Comparison of ENCODE assay signal across 19 cellular contexts in genomic region chr18:59616501-59616900, GRCh38.
DNase-seq lines count a peak whose midpoint lies in the region; ATAC-seq and TF ChIP-seq lines count a peak whose summit lies in the region.
"Had no signal": no experiment of that assay in that cellular context is flagged by ENCODE, and none has a peak within 500 bp of the region (broad histone marks: within the 10 kb centered on the region; RNA-seq: fewer than 3 reads in every experiment).

No MANE protein-coding gene starts in this region.

- DNase-seq in Daoy (ENCODE audit: low read depth) (peak; percentile 3), amniotic epithelial cell (ENCODE audit: low read depth) (peak; percentile 47), epithelial cell of esophagus (ENCODE audit: low read depth) (peak; percentile 62), omental fat pad (ENCODE audit: low spot score) (no peak), NCI-H345 treated with DMSO at 0.1 percent for 48 hours (lab: John Stamatoyannopoulos, UW; ENCODE audit: unreplicated experiment) (no peak), NCI-H526 treated with DMSO at 0.1 percent for 48 hours (lab: John Stamatoyannopoulos, UW) (no peak), DMS 273 (lab: John Stamatoyannopoulos, UW; ENCODE audit: unreplicated experiment) (no peak)
- no peak for DNase-seq in activated naive CD4-positive, alpha-beta T cell treated with anti-CD3 and anti-CD28 coated beads for 36 hours
- DNase-seq: CD8-positive, alpha-beta memory T cell; DMS 273 treated with DMSO at 0.1 percent for 48 hours; NCI-H1092; NCI-H1694 treated with DMSO at 0.1 percent for 48 hours; NCI-H2107; NCI-H345; NK-92 treated with Interleukin-12 subunit alpha and Interleukin-12 subunit beta, amount 100 ng/mL, for 24 hours; RPMI8226; SIG-M5 had no signal

- no peaks in the 10 kb centered on the region for H3K36me3 Mint-ChIP-seq in activated naive CD4-positive, alpha-beta T cell treated with anti-CD3 and anti-CD28 coated beads for 36 hours (ENCODE audit: low read depth)
- H3K36me3 Mint-ChIP-seq: CD8-positive, alpha-beta memory T cell had no signal

- ATAC-seq in omental fat pad (ENCODE audit: low FRiP score) = peak; percentile 24
- ATAC-seq: K562 had no signal

- no peaks in the 10 kb centered on the region for H3K9me3 Mint-ChIP-seq in activated naive CD4-positive, alpha-beta T cell treated with anti-CD3 and anti-CD28 coated beads for 36 hours

- CTCF ChIA-PET in activated naive CD4-positive, alpha-beta T cell treated with anti-CD3 and anti-CD28 coated beads for 36 hours (lab: Charles Lee) = no interaction called here

- H3K4me3 Mint-ChIP-seq in activated naive CD4-positive, alpha-beta T cell treated with anti-CD3 and anti-CD28 coated beads for 36 hours = no peak overlapping the region
- H3K4me3 Mint-ChIP-seq: CD8-positive, alpha-beta memory T cell had no signal

- no peaks in the 10 kb centered on the region for H3K4me1 Mint-ChIP-seq in activated naive CD4-positive, alpha-beta T cell treated with anti-CD3 and anti-CD28 coated beads for 36 hours (ENCODE audit: low read depth)
- H3K4me1 Mint-ChIP-seq: CD8-positive, alpha-beta memory T cell had no signal

- TF ChIP-seq CTCF in epithelial cell of esophagus (IDR thresholded peaks at IDR 0.05; ENCODE audit: insufficient read depth, low read depth, low read length, missing control alignments) (no peak), omental fat pad (IDR thresholded peaks at IDR 0.05) (no peak)

- no peak overlapping the region for H3K27ac Mint-ChIP-seq in activated naive CD4-positive, alpha-beta T cell treated with anti-CD3 and anti-CD28 coated beads for 36 hours

- intact Hi-C loops in activated naive CD4-positive, alpha-beta T cell treated with anti-CD3 and anti-CD28 coated beads for 36 hours (cut with micrococcal nuclease) = no loop called here

- H3K27me3 Mint-ChIP-seq in activated naive CD4-positive, alpha-beta T cell treated with anti-CD3 and anti-CD28 coated beads for 36 hours (ENCODE audit: low read depth) = peaks cover 4% of the 10 kb centered on the region

- no peak overlapping the region for H3K4me3 ChIP-seq in epithelial cell of esophagus (ENCODE audit: low read length)
- H3K4me3 ChIP-seq: BLaER1 treated with 17β-estradiol and CSF1 and Interleukin-3, amounts not matched to agents 10 nM and 100 nM; K562 had no signal

Comparison
In these comparisons a context has a peak if more than half of its experiments do, and no peak if none do; other contexts are left out.
1. DNase-seq: peak in Daoy (single experiment), amniotic epithelial cell (single experiment) and epithelial cell of esophagus (single experiment); none in omental fat pad (single experiment), activated naive CD4-positive, alpha-beta T cell treated with anti-CD3 and anti-CD28 coated beads for 36 hours (single experiment), NCI-H345 treated with DMSO at 0.1 percent for 48 hours (single experiment), NCI-H526 treated with DMSO at 0.1 percent for 48 hours (single experiment) and DMS 273 (single experiment).